8 cellular contexts compared by ENCODE assay signal in genomic region chr1:93080424-93080823, GRCh38. TPM values are rescaled to one million over a fixed set of nuclear protein-coding genes. Genes with fewer than 3 reads are reported as not detected.
DNase-seq lines count a peak whose midpoint lies in the region; ATAC-seq and TF ChIP-seq lines count a peak whose summit lies in the region.

No MANE protein-coding gene starts in this region.

- DNase-seq in CD1c-positive myeloid dendritic cell (ENCODE audit: extremely low spot score): peak; percentile 59
- DNase-seq in NCI-H1694 treated with DMSO at 0.1 percent for 48 hours (lab: John Stamatoyannopoulos, UW): peak; percentile 78
- DNase-seq in trophoblast cell: peak; percentile 15 to 55
- no peak for DNase-seq in mesenteric fat pad (ENCODE audit: low spot score)

- no peak overlapping the region for H3K14ac ChIP-seq in trophoblast cell (ENCODE audit: low read length)

- peak overlapping the region in 3 of 4 donors; percentile 81 to 86 (median 85) for H3K27ac ChIP-seq in gastroesophageal sphincter
- H3K27ac ChIP-seq in trophoblast cell (ENCODE audit: low read depth, low read length): no peak overlapping the region

- no peak overlapping the region for H2AFZ ChIP-seq in trophoblast cell (ENCODE audit: insufficient read depth, low read length, poor library complexity)

- H3K4me1 ChIP-seq in gastroesophageal sphincter: peaks cover 0 to 41% (median 7%) of the 10 kb centered on the region in 3 donors
- H3K4me1 ChIP-seq in trophoblast cell (ENCODE audit: control insufficient read depth in 1 of 2, insufficient read depth in 2 of 2, low read length in 2 of 2): no peaks in the 10 kb centered on the region

- no peak overlapping the region for H2AK5ac ChIP-seq in trophoblast cell (ENCODE audit: low read length)

- H3K23ac ChIP-seq in trophoblast cell (ENCODE audit: low read length): no peak overlapping the region

- H2BK120ac ChIP-seq in trophoblast cell (ENCODE audit: insufficient read depth, low read length, poor library complexity): no peak overlapping the region

- peak; percentile 77 for ATAC-seq in GM18517 (IDR thresholded peaks at IDR 0.05; ENCODE audit: unreplicated experiment)
- ATAC-seq in HG02981 (IDR thresholded peaks at IDR 0.05; ENCODE audit: unreplicated experiment): peak; percentile 81
- ATAC-seq in gastroesophageal sphincter: no peak

- H3K79me1 ChIP-seq in trophoblast cell (ENCODE audit: low read length): peaks cover 10% of the 10 kb centered on the region

- H4K91ac ChIP-seq in trophoblast cell (ENCODE audit: low read depth, low read length): no peak overlapping the region

- H3K9ac ChIP-seq in trophoblast cell (ENCODE audit: low read length): no peak overlapping the region

- peaks cover 15% of the 10 kb centered on the region for H3K79me2 ChIP-seq in trophoblast cell (ENCODE audit: control insufficient read depth, insufficient read depth, low read length, poor library complexity)

- no peak overlapping the region for H4K8ac ChIP-seq in trophoblast cell (ENCODE audit: low read depth, low read length)

- H3K18ac ChIP-seq in trophoblast cell (ENCODE audit: low read length): no peak overlapping the region

- no peak overlapping the region for H3K4ac ChIP-seq in trophoblast cell (ENCODE audit: low read depth, low read length)

- H3K4me3 ChIP-seq in WI38 (ENCODE audit: low read depth, low read length) (peak overlapping the region; percentile 97), gastroesophageal sphincter (peak overlapping the region; percentile 75 to 91), trophoblast cell (ENCODE audit: low read depth, low read length) (no peak overlapping the region)

- TF ChIP-seq CTCF in WI38 (IDR thresholded peaks at IDR 0.05; ENCODE audit: low read depth, low read length) (peak; percentile 22; the same call in 1 of the 2 replicates), gastroesophageal sphincter (IDR thresholded peaks at IDR 0.05) (peak in 3 of 4 experiments; percentile 19 to 41 (median 31))

- H3K27me3 ChIP-seq in gastroesophageal sphincter (no peaks in the 10 kb centered on the region), trophoblast cell (ENCODE audit: insufficient read depth, low read length) (no peaks in the 10 kb centered on the region)

- H3K9me3 ChIP-seq in gastroesophageal sphincter: no peaks in the 10 kb centered on the region
- H3K9me3 ChIP-seq in trophoblast cell (ENCODE audit: insufficient read depth, low read depth, low read length): no peaks in the 10 kb centered on the region

- no peak overlapping the region for H2BK5ac ChIP-seq in trophoblast cell (ENCODE audit: low read depth, low read length, poor library complexity)

- TF ChIP-seq EP300 in gastroesophageal sphincter (IDR thresholded peaks at IDR 0.05): no peak

- WGBS in gastroesophageal sphincter (ENCODE audit: low coverage in 1 of 2), 2 donors: 0% methylated on average over 1 of the region's 1 CpG
- no CpG with 5 or more reads among the region's 1 CpG for WGBS in trophoblast cell (ENCODE audit: extremely low coverage, insufficient coverage, insufficient read length)

- peak overlapping the region; percentile 77 for H3K4me2 ChIP-seq in trophoblast cell (ENCODE audit: low read length)

- H3K36me3 ChIP-seq in gastroesophageal sphincter: peaks cover 0 to 7% of the 10 kb centered on the region in 2 donors
- peaks cover 3 to 4% of the 10 kb centered on the region in 2 experiments for H3K36me3 ChIP-seq in trophoblast cell (ENCODE audit: control insufficient read depth in 1 of 2, insufficient read depth in 2 of 2, low read length in 2 of 2)

- no peak overlapping the region for H2BK12ac ChIP-seq in trophoblast cell (ENCODE audit: low read length)

- H4K12ac ChIP-seq in trophoblast cell (ENCODE audit: low read depth, low read length): no peak overlapping the region

- no peak for TF ChIP-seq POLR2A in gastroesophageal sphincter (IDR thresholded peaks at IDR 0.05)

RNA-seq across cellular contexts. Expression of gene MTF2, which starts 1.3 kb away (rescaled TPM):
- total RNA-seq in gastroesophageal sphincter (10 to 100 TPM in 2 of 4 donors, 1 to 10 TPM in 2; 7.8 to 20.7 (median 10.3) TPM), mesenteric fat pad (15.8 TPM)
- 38.1 and 38.4 TPM in 2 replicates for polyA plus RNA-seq in trophoblast cell (2013)
